1 cellular context compared by ENCODE assay signal in genomic region chr12:77049767-77050353, GRCh38.
TF ChIP-seq lines count a peak whose summit lies in the region.

No MANE protein-coding gene starts in this region.

TF ChIP-seq in GM12878, 131 proteins besides CTCF, POLR2A, EP300 and RAD21 (continued from another document):
- no peak for TF ChIP-seq DPF2 (IDR thresholded peaks at IDR 0.05)
- 0 out of 2 replicates have a peak, but pooled peaks have one; percentile 6 for TF ChIP-seq ZNF24 (IDR thresholded peaks at IDR 0.05)
TF ChIP-seq in GM12878: peak in this region for 6.
